In the genomic region with DNA sequence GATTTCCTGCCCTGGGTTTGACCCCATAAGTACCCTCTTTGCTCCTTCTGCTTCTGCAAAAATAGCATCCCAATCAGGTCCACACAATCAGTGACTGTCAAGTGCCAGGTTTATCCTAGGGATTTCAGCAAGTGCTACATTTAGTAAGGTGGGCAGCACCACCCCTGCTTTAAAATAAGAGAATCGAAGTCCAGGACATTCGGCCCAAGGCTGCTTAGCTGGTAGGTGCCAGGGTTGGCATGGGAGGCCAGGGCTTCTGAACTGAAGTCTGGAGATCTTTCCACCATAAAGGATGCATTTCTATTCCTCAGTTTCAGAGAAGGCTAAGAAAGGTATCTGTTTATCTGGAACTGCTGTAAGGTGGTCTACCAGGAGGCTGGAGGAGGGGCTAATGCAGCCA, we compare ENCODE assay signal across 14 cellular contexts.
DNase-seq lines count a peak whose midpoint lies in the region; ATAC-seq and TF ChIP-seq lines count a peak whose summit lies in the region.
"Had no signal": no experiment of that assay in that cellular context is flagged by ENCODE, and none has a peak within 500 bp of the region (broad histone marks: within the 10 kb centered on the region; RNA-seq: fewer than 3 reads in every experiment).

No MANE protein-coding gene starts in this region.

- no peak for DNase-seq in A673 (ENCODE audit: low spot score)
- DNase-seq in esophagus muscularis mucosa (ENCODE audit: extremely low spot score): peak; percentile 72
- no peak for DNase-seq in mesenchymal stem cell
- no peak for DNase-seq in NCI-H748 (lab: John Stamatoyannopoulos, UW; ENCODE audit: unreplicated experiment)
- DNase-seq in activated effector memory CD4-positive, alpha-beta T cell treated with Interleukin-2 at 50 U/mL for 16 hours: no peak
- DNase-seq: AML-193; Calu3; CD8-positive, alpha-beta T cell; DMS79 treated with DMSO at 0.1 percent for 48 hours; GF-D8; GOT3; H9 had no signal

- no peaks in the 10 kb centered on the region for H3K27me3 ChIP-seq in A673 (replicated peaks; ENCODE audit: insufficient read depth, low read depth, low read length, poor library complexity)
- no peaks in the 10 kb centered on the region for H3K27me3 ChIP-seq in BLaER1 treated with 17β-estradiol and CSF1 and Interleukin-3, amounts not matched to agents 10 nM and 100 nM
- H3K27me3 ChIP-seq in esophagus muscularis mucosa: peaks cover 0 to 12% (median 0%) of the 10 kb centered on the region in 4 donors
- no peaks in the 10 kb centered on the region for H3K27me3 ChIP-seq in mesenchymal stem cell (ENCODE audit: control insufficient read depth in 1 of 2, insufficient read depth in 1 of 2, low read length in 2 of 2)

- TF ChIP-seq CTCF in A673 (conservative IDR thresholded peaks at IDR 0.05; ENCODE audit: low read depth, low read length) (no peak), esophagus muscularis mucosa (IDR thresholded peaks at IDR 0.05) (no peak)

- no peak overlapping the region for H2AK5ac ChIP-seq in mesenchymal stem cell (ENCODE audit: low read length, severe bottlenecking)

- TSS peak; percentile 91 for BruUV-seq in A673 (replicated peaks; lab: Mats Ljungman, UMichigan)

- CTCF ChIA-PET in A673 (lab: Charles Lee): no interaction called here

- peaks cover 40% of the 10 kb centered on the region for H3K4me1 ChIP-seq in A673 (ENCODE audit: insufficient read depth, low read length, poor library complexity, severe bottlenecking)
- peaks cover 0 to 18% (median 7%) of the 10 kb centered on the region in 10 experiments; a peak in 11 of 20 replicates for H3K4me1 ChIP-seq in BLaER1 treated with 17β-estradiol and CSF1 and Interleukin-3, amounts not matched to agents 10 nM and 100 nM
- no peaks in the 10 kb centered on the region for H3K4me1 ChIP-seq in esophagus muscularis mucosa
- no peaks in the 10 kb centered on the region for H3K4me1 ChIP-seq in mesenchymal stem cell (ENCODE audit: control insufficient read depth, insufficient read depth, low read depth, low read length)

- H3K9ac ChIP-seq in BLaER1 treated with 17β-estradiol and CSF1 and Interleukin-3, amounts not matched to agents 10 nM and 100 nM: no peak overlapping the region
- H3K9ac ChIP-seq in mesenchymal stem cell (ENCODE audit: low read length): peak overlapping the region; percentile 45

- no peak overlapping the region for H3K4me3 ChIP-seq in A673 (ENCODE audit: low read depth, low read length, poor library complexity, severe bottlenecking)
- no peak overlapping the region for H3K4me3 ChIP-seq in BLaER1 treated with 17β-estradiol and CSF1 and Interleukin-3, amounts not matched to agents 10 nM and 100 nM
- H3K4me3 ChIP-seq in esophagus muscularis mucosa: no peak overlapping the region
- no peak overlapping the region for H3K4me3 ChIP-seq in mesenchymal stem cell (ENCODE audit: insufficient read depth in 1 of 2, low read depth in 1 of 2, low read length in 2 of 2)

- H2BK5ac ChIP-seq in mesenchymal stem cell (ENCODE audit: low read depth, low read length, poor library complexity, severe bottlenecking): no peak overlapping the region

- no peaks in the 10 kb centered on the region for H3K79me1 ChIP-seq in mesenchymal stem cell (replicated peaks; ENCODE audit: low read length, poor library complexity, severe bottlenecking)

- intact Hi-C loops in A673 (cut with micrococcal nuclease; ENCODE audit: unreplicated experiment): loop anchor here (5.0 to 10.0 kb wide), 4 partner anchors 93 to 564 kb away; partner anchors contain the start of gene TSHZ3
- intact Hi-C loops in esophagus muscularis mucosa (cut with DNase I): no loop called here

- H3K18ac ChIP-seq in mesenchymal stem cell (ENCODE audit: low read depth in 1 of 2, low read length in 2 of 2): no peak overlapping the region

- TF ChIP-seq EP300 in esophagus muscularis mucosa (IDR thresholded peaks at IDR 0.05): no peak

- H2AFZ ChIP-seq in mesenchymal stem cell (ENCODE audit: low read depth, low read length): no peak overlapping the region

- no peak overlapping the region for H3K4ac ChIP-seq in mesenchymal stem cell (ENCODE audit: low read depth in 1 of 2, low read length in 2 of 2)

- H2BK120ac ChIP-seq in mesenchymal stem cell (ENCODE audit: low read depth, low read length): no peak overlapping the region

- H3K27ac ChIP-seq in A673 (ENCODE audit: low read depth, low read length, poor library complexity, severe bottlenecking) (peak overlapping the region; percentile 97), esophagus muscularis mucosa (replicated peaks in 1 of 4) (no peak overlapping the region), mesenchymal stem cell (ENCODE audit: low read length, poor library complexity, severe bottlenecking) (no peak overlapping the region)
- H3K27ac ChIP-seq in BLaER1 treated with 17β-estradiol and CSF1 and Interleukin-3, amounts not matched to agents 10 nM and 100 nM: no peak overlapping the region

- peak overlapping the region in 8 of 11 experiments; percentile 3 to 48 (median 38); a peak in 11 of 22 replicates for H3K4me2 ChIP-seq in BLaER1 treated with 17β-estradiol and CSF1 and Interleukin-3, amounts not matched to agents 10 nM and 100 nM
- no peak overlapping the region for H3K4me2 ChIP-seq in mesenchymal stem cell (ENCODE audit: low read length, poor library complexity, severe bottlenecking)

- no peak overlapping the region for H2BK15ac ChIP-seq in mesenchymal stem cell (ENCODE audit: low read depth, poor library complexity, severe bottlenecking)

- no peak for TF ChIP-seq POLR2A in esophagus muscularis mucosa (IDR thresholded peaks at IDR 0.05; ENCODE audit: low read depth)

- H3K9me3 ChIP-seq in A673 (ENCODE audit: low read depth, low read length, poor library complexity, severe bottlenecking) (no peaks in the 10 kb centered on the region), esophagus muscularis mucosa (no peaks in the 10 kb centered on the region), mesenchymal stem cell (ENCODE audit: control insufficient read depth, low read length) (peaks cover 5% of the 10 kb centered on the region)
- H3K9me3 ChIP-seq in BLaER1 treated with 17β-estradiol and CSF1 and Interleukin-3, amounts not matched to agents 10 nM and 100 nM (replicated peaks in 1 of 11): no peaks in the 10 kb centered on the region

- no peaks in the 10 kb centered on the region for H3K36me3 ChIP-seq in A673 (ENCODE audit: insufficient read depth, low read length, poor library complexity, severe bottlenecking)
- H3K36me3 ChIP-seq in BLaER1 treated with 17β-estradiol and CSF1 and Interleukin-3, amounts not matched to agents 10 nM and 100 nM: no peaks in the 10 kb centered on the region
- no peaks in the 10 kb centered on the region for H3K36me3 ChIP-seq in esophagus muscularis mucosa
- no peaks in the 10 kb centered on the region for H3K36me3 ChIP-seq in mesenchymal stem cell (ENCODE audit: control insufficient read depth in 1 of 2, insufficient read depth in 2 of 2, low read depth in 1 of 2, low read length in 2 of 2)

- no peaks in the 10 kb centered on the region for H4K20me1 ChIP-seq in BLaER1 treated with 17β-estradiol and CSF1 and Interleukin-3, amounts not matched to agents 10 nM and 100 nM

- H2BK12ac ChIP-seq in mesenchymal stem cell (ENCODE audit: low read length in 2 of 2): no peak overlapping the region

- no peak overlapping the region for H4K8ac ChIP-seq in mesenchymal stem cell (ENCODE audit: low read length)

- ATAC-seq in GM18861 (IDR thresholded peaks at IDR 0.05; ENCODE audit: unreplicated experiment): no peak
- ATAC-seq: CD8-positive, alpha-beta T cell had no signal

- no peak overlapping the region for H3K23ac ChIP-seq in mesenchymal stem cell (ENCODE audit: low read length in 2 of 2)

- POLR2A ChIA-PET in A673 (lab: Charles Lee; ENCODE audit: low non-redundant PET): no interaction called here

- no peak overlapping the region for H4K91ac ChIP-seq in mesenchymal stem cell (ENCODE audit: low read length)

- no peak overlapping the region for H3K14ac ChIP-seq in mesenchymal stem cell (ENCODE audit: low read length in 2 of 2)

- 89% methylated on average over 2 of the region's 2 CpGs for WGBS in esophagus muscularis mucosa
- WGBS in mesenchymal stem cell: 67% methylated on average over 2 of the region's 2 CpGs
